Comparison of ENCODE assay signal across 33 cellular contexts in the genomic region with DNA sequence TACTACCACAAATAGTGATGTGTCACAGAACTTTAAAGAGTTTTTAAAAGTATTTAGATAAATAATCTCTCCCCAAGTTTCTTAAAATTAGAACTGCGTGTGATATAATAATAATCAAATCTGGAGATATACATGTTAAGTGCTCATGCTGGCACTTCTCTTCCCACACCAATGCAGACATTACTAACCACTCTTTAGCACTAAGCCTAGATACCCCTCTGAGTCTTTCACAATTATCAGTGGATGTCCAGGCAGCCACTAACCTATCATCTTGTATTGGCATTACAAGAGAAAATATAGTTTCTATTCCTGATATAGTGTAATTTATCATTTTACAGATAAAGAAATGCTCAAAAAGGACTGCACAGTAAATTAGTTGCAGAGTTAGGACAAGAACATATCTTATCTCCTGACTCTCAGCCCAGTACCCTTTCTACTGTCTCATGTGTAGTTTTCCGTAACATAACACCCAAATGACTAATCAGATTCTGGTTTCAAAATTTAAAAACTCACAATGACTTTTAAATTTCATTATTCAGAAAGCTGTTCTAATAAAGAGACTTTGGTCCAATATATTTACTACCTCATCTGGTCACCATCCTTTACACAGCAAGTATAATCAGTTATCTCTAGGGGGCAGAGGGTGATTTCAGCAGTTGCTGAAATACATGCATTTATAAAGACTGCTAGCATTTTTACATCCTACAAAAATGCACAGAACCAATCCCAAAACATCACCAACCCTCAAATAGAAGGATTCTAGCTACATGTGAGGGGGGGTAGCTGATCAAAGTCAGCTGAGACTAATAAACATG.
DNase-seq lines count a peak whose midpoint lies in the region; ATAC-seq and TF ChIP-seq lines count a peak whose summit lies in the region.
"Had no signal": no experiment of that assay in that cellular context is flagged by ENCODE, and none has a peak within 500 bp of the region (broad histone marks: within the 10 kb centered on the region; RNA-seq: fewer than 3 reads in every experiment).

No MANE protein-coding gene starts in this region.

- H3K4ac ChIP-seq in IMR-90 (ENCODE audit: low read depth, low read length) = no peak overlapping the region

- no CpG with 5 or more reads among the region's 2 CpGs for WGBS in IMR-90 (ENCODE audit: extremely low coverage in 2 of 2, insufficient read length in 1 of 2), 2 experiments

- no peak overlapping the region for H2BK5ac ChIP-seq in IMR-90 (ENCODE audit: low read depth, low read length, poor library complexity, severe bottlenecking)

- no peaks in the 10 kb centered on the region for H3K79me1 ChIP-seq in IMR-90 (ENCODE audit: low read depth in 1 of 2, low read length in 2 of 2)

- H3K23ac ChIP-seq in IMR-90 (ENCODE audit: low read depth, low read length) = no peak overlapping the region

- in situ Hi-C loops in IMR-90 (cut with MboI; ENCODE audit: low sequenced_read_pairs) = no loop called here

- peak overlapping the region; percentile 31; the same call in 1 of the 2 replicates for H2BK20ac ChIP-seq in IMR-90 (ENCODE audit: low read depth, low read length)

- H3K27ac Mint-ChIP-seq in effector memory CD8-positive, alpha-beta T cell = no peak overlapping the region
- H3K27ac Mint-ChIP-seq: activated CD4-positive, alpha-beta memory T cell treated with anti-CD3 and anti-CD28 coated beads for 36 hours; activated naive CD8-positive, alpha-beta T cell treated with anti-CD3 and anti-CD28 coated beads, Interleukin-2, amount 50 U/mL, for 24 hours; brain; natural killer cell treated with Interleukin-12 subunit alpha and Interleukin-12 subunit beta and Interleukin-15 and Interleukin-18, amount 100 ng/mL, for 72 hours; T-helper 2 cell treated with Interferon-gamma antibody and Interleukin-4, amounts not matched to agents 5 μg/mL and 100 μg/mL, for 36 hours had no signal

- no peak for TF ChIP-seq RAD21 in IMR-90 (IDR thresholded peaks at IDR 0.05; ENCODE audit: low read length)

- TF ChIP-seq CTCF in IMR-90 (conservative IDR thresholded peaks at IDR 0.05; ENCODE audit: low read depth, low read length) (no peak), fibroblast of lung (conservative IDR thresholded peaks at IDR 0.05 in 1 of 2, IDR thresholded peaks at IDR 0.05 in 1 of 2; ENCODE audit: low read depth in 1 of 2, low read length in 2 of 2) (no peak)

- dilution Hi-C loops in IMR-90 (cut with HindIII; ENCODE audit: low sequenced_read_pairs, unreplicated experiment) = no loop called here

- CTCF ChIA-PET in IMR-90 (lab: Yijun Ruan, JAX) = interaction anchor here (0.6 kb wide), 1 partner anchor 23 kb away, joined by 3 read pairs; no protein-coding TSS in a partner anchor

- ATAC-seq in IMR-90 (ENCODE audit: low read depth) (peak; percentile 77), GM18867 (IDR thresholded peaks at IDR 0.05; ENCODE audit: unreplicated experiment) (no peak)
- ATAC-seq in effector memory CD8-positive, alpha-beta T cell (replicated peaks) = no peak
- ATAC-seq: activated naive CD8-positive, alpha-beta T cell treated with anti-CD3 and anti-CD28 coated beads, Interleukin-2, amount 50 U/mL, for 24 hours; gastrocnemius medialis; HCT116; left cardiac atrium; natural killer cell treated with Interleukin-12 subunit alpha and Interleukin-12 subunit beta and Interleukin-15 and Interleukin-18, amount 100 ng/mL, for 72 hours had no signal

- no peaks in the 10 kb centered on the region for H3K9me1 ChIP-seq in IMR-90 (ENCODE audit: insufficient read depth, low read length)

- no peak overlapping the region for H2AFZ ChIP-seq in IMR-90 (replicated peaks; ENCODE audit: low read length, poor library complexity)
- H2AFZ ChIP-seq in fibroblast of lung (ENCODE audit: low read length) = no peak overlapping the region

- H3K14ac ChIP-seq in IMR-90 (replicated peaks; ENCODE audit: low read depth, low read length) = no peak overlapping the region

- H3K36me3 Mint-ChIP-seq in effector memory CD8-positive, alpha-beta T cell (ENCODE audit: insufficient read depth) = no peaks in the 10 kb centered on the region
- H3K36me3 Mint-ChIP-seq: activated CD4-positive, alpha-beta memory T cell treated with anti-CD3 and anti-CD28 coated beads for 36 hours; brain; natural killer cell treated with Interleukin-12 subunit alpha and Interleukin-12 subunit beta and Interleukin-15 and Interleukin-18, amount 100 ng/mL, for 72 hours had no signal

- H4K91ac ChIP-seq in IMR-90 (ENCODE audit: insufficient read depth, low read depth, low read length) = no peak overlapping the region; the same call in 1 of the 2 replicates

- no peak overlapping the region for H3K56ac ChIP-seq in IMR-90 (ENCODE audit: extremely low read depth, insufficient read depth, low read length)

- H2BK15ac ChIP-seq in IMR-90 (ENCODE audit: low read depth, low read length) = 0 out of 3 replicates have a peak overlapping the region, but pooled peaks have one; percentile 56

- H3K4me1 Mint-ChIP-seq in effector memory CD8-positive, alpha-beta T cell (ENCODE audit: low read depth in 2 of 2) = no peaks in the 10 kb centered on the region
- H3K4me1 Mint-ChIP-seq: activated naive CD8-positive, alpha-beta T cell treated with anti-CD3 and anti-CD28 coated beads, Interleukin-2, amount 50 U/mL, for 24 hours had no signal

- no peak overlapping the region for H3K4me3 Mint-ChIP-seq in effector memory CD8-positive, alpha-beta T cell
- H3K4me3 Mint-ChIP-seq: activated CD4-positive, alpha-beta memory T cell treated with anti-CD3 and anti-CD28 coated beads for 36 hours; activated naive CD8-positive, alpha-beta T cell treated with anti-CD3 and anti-CD28 coated beads, Interleukin-2, amount 50 U/mL, for 24 hours; natural killer cell treated with Interleukin-12 subunit alpha and Interleukin-12 subunit beta and Interleukin-15 and Interleukin-18, amount 100 ng/mL, for 72 hours; T-helper 2 cell treated with Interferon-gamma antibody and Interleukin-4, amounts not matched to agents 5 μg/mL and 100 μg/mL, for 36 hours had no signal

- H2AK5ac ChIP-seq in IMR-90 (ENCODE audit: low read depth, low read length) = no peak overlapping the region

- H3K27me3 Mint-ChIP-seq in effector memory CD8-positive, alpha-beta T cell = peaks cover 0 to 9% of the 10 kb centered on the region in 2 donors

- no peaks in the 10 kb centered on the region for H3K79me2 ChIP-seq in fibroblast of lung (ENCODE audit: control insufficient read depth, insufficient read depth, low read length)

- intact Hi-C loops in IMR-90 (cut with micrococcal nuclease) = no loop called here

- no peaks in the 10 kb centered on the region for H3K9me3 Mint-ChIP-seq in effector memory CD8-positive, alpha-beta T cell
- H3K9me3 Mint-ChIP-seq: activated CD4-positive, alpha-beta memory T cell treated with anti-CD3 and anti-CD28 coated beads for 36 hours; brain; T-helper 2 cell treated with Interferon-gamma antibody and Interleukin-4, amounts not matched to agents 5 μg/mL and 100 μg/mL, for 36 hours had no signal

- H3K36me3 ChIP-seq in IMR-90 (ENCODE audit: control insufficient read depth, insufficient read depth, low read length) (no peaks in the 10 kb centered on the region), adipocyte (ENCODE audit: control insufficient read depth, insufficient read depth, low read length, severe bottlenecking) (no peaks in the 10 kb centered on the region), fibroblast of lung (ENCODE audit: control insufficient read depth, insufficient read depth, low read length) (no peaks in the 10 kb centered on the region)
- H3K36me3 ChIP-seq: BLaER1 treated with 17β-estradiol and CSF1 and Interleukin-3, amounts not matched to agents 10 nM and 100 nM; gastrocnemius medialis; Peyer's patch; transverse colon had no signal

- H3K4me2 ChIP-seq in IMR-90 (ENCODE audit: low read depth, low read length) (no peak overlapping the region), fibroblast of lung (ENCODE audit: extremely low read depth, insufficient read depth, low read length) (no peak overlapping the region)
- H3K4me2 ChIP-seq: BLaER1 treated with 17β-estradiol and CSF1 and Interleukin-3, amounts not matched to agents 10 nM and 100 nM had no signal

- H4K20me1 ChIP-seq in IMR-90 (ENCODE audit: insufficient read depth, low read length) (no peaks in the 10 kb centered on the region), fibroblast of lung (ENCODE audit: control insufficient read depth, extremely low read depth, insufficient read depth, low read length) (no peaks in the 10 kb centered on the region)
- H4K20me1 ChIP-seq: BLaER1 treated with 17β-estradiol and CSF1 and Interleukin-3, amounts not matched to agents 10 nM and 100 nM had no signal

- H4K5ac ChIP-seq in IMR-90 (ENCODE audit: low read depth, low read length) = peak overlapping the region; percentile 71; the same call in 1 of the 2 replicates

- H3K27me3 ChIP-seq in IMR-90 (ENCODE audit: control insufficient read depth, insufficient read depth, low read length) = no peaks in the 10 kb centered on the region
- no peaks in the 10 kb centered on the region for H3K27me3 ChIP-seq in adipocyte (replicated peaks; ENCODE audit: control insufficient read depth, insufficient read depth, low read length)
- no peaks in the 10 kb centered on the region for H3K27me3 ChIP-seq in fibroblast of lung (ENCODE audit: control insufficient read depth, insufficient read depth, low read length)
- H3K27me3 ChIP-seq: BLaER1 treated with 17β-estradiol and CSF1 and Interleukin-3, amounts not matched to agents 10 nM and 100 nM; gastrocnemius medialis; Peyer's patch; transverse colon had no signal

- no peak overlapping the region for H4K8ac ChIP-seq in IMR-90 (ENCODE audit: low read depth in 2 of 2, low read length in 2 of 2)

- H3K9ac ChIP-seq in IMR-90 (ENCODE audit: low read depth, low read length) = no peak overlapping the region
- H3K9ac ChIP-seq in adipocyte (ENCODE audit: low read length) = peak overlapping the region; percentile 10
- no peak overlapping the region for H3K9ac ChIP-seq in fibroblast of lung (ENCODE audit: insufficient read depth, low read length)
- H3K9ac ChIP-seq: BLaER1 treated with 17β-estradiol and CSF1 and Interleukin-3, amounts not matched to agents 10 nM and 100 nM had no signal

- H3K27ac ChIP-seq in IMR-90 (ENCODE audit: insufficient read depth, low read length) (no peak overlapping the region), fibroblast of lung (ENCODE audit: insufficient read depth, low read length) (no peak overlapping the region)
- H3K27ac ChIP-seq: BLaER1 treated with 17β-estradiol and CSF1 and Interleukin-3, amounts not matched to agents 10 nM and 100 nM; epithelial cell of prostate; gastrocnemius medialis; Peyer's patch; transverse colon had no signal

- H3K4me1 ChIP-seq in IMR-90 (ENCODE audit: control insufficient read depth, insufficient read depth, low read length) (peaks cover 2% of the 10 kb centered on the region; the same call in 1 of the 2 replicates), adipocyte (ENCODE audit: control insufficient read depth, insufficient read depth, low read length) (peaks cover 28% of the 10 kb centered on the region), fibroblast of lung (ENCODE audit: control insufficient read depth, extremely low read depth, insufficient read depth, low read length) (no peaks in the 10 kb centered on the region)
- H3K4me1 ChIP-seq: gastrocnemius medialis, Peyer's patch, transverse colon had no signal

- H3K9me3 ChIP-seq in IMR-90 (ENCODE audit: control insufficient read depth, insufficient read depth, low read length) (peaks cover under 1% of the 10 kb centered on the region; the same call in 1 of the 2 replicates), adipocyte (ENCODE audit: control insufficient read depth, low read length) (no peaks in the 10 kb centered on the region), fibroblast of lung (ENCODE audit: control insufficient read depth, insufficient read depth, low read depth, low read length) (no peaks in the 10 kb centered on the region)
- H3K9me3 ChIP-seq: gastrocnemius medialis, Peyer's patch, transverse colon had no signal

- POLR2A ChIA-PET in IMR-90 (lab: Charles Lee; ENCODE audit: unreplicated experiment) = no interaction called here

- no peak overlapping the region for H2AK9ac ChIP-seq in IMR-90 (replicated peaks; ENCODE audit: low read depth, low read length, poor library complexity)

- BruUV-seq in IMR-90 (replicated peaks; lab: Mats Ljungman, UMichigan) = no TSS peak

- peak overlapping the region; percentile 70; the same call in 1 of the 2 replicates for H3K18ac ChIP-seq in IMR-90 (ENCODE audit: low read depth, low read length)

- no peak overlapping the region for H2BK120ac ChIP-seq in IMR-90 (ENCODE audit: low read depth, low read length)

- no peak for TF ChIP-seq POLR2A in IMR-90 (IDR thresholded peaks at IDR 0.05; ENCODE audit: low read depth, low read length)

- H3K4me3 ChIP-seq in IMR-90 (ENCODE audit: insufficient read depth, low read depth, low read length) = no peak overlapping the region
- H3K4me3 ChIP-seq in adipocyte (ENCODE audit: low read length) = peak overlapping the region; percentile 11
- no peak overlapping the region for H3K4me3 ChIP-seq in fibroblast of lung (replicated peaks in 1 of 4; ENCODE audit: control extremely low read depth in 1 of 4, insufficient read depth in 1 of 4, low read depth in 3 of 4, low read length in 4 of 4)
- H3K4me3 ChIP-seq: BLaER1 treated with 17β-estradiol and CSF1 and Interleukin-3, amounts not matched to agents 10 nM and 100 nM; gastrocnemius medialis; lung; Peyer's patch; transverse colon had no signal

- DNase-seq in IMR-90 = peak; percentile 63
- peak; percentile 49 for DNase-seq in adipocyte (ENCODE audit: low read depth)
- DNase-seq in fibroblast of lung (ENCODE audit: low read depth in 2 of 2) = peak; percentile 25 to 35
- DNase-seq in stromal cell of bone marrow (ENCODE audit: low read depth) = peak; percentile 10
- DNase-seq in cortex of kidney (lab: John Stamatoyannopoulos, UW) = no peak
- DNase-seq in effector memory CD8-positive, alpha-beta T cell = no peak
- DNase-seq: activated CD4-positive, alpha-beta memory T cell treated with anti-CD3 and anti-CD28 coated beads for 36 hours; activated CD4-positive, alpha-beta T cell treated with anti-CD3 and anti-CD28 coated beads for 1 hour; activated naive CD4-positive, alpha-beta T cell; activated naive CD8-positive, alpha-beta T cell treated with anti-CD3 and anti-CD28 coated beads, Interleukin-2, amount 50 U/mL, for 24 hours; COR-L47; DMS79; gastrocnemius medialis; GDM1; hippocampal formation; KG1; left cardiac atrium; NCI-H1436; NCI-H2081 treated with DMSO at 0.1 percent for 48 hours; NCI-H226; Peyer's patch; SHP77 treated with DMSO at 0.1 percent for 48 hours; stimulated activated CD4-positive, alpha-beta T cell treated with anti-CD3 and anti-CD28 coated beads, Interleukin-15, amount 100 ng/mL, for 24 hours; stimulated activated CD4-positive, alpha-beta T cell treated with anti-CD3 and anti-CD28 coated beads, Interleukin-4, amount 100 ng/mL, for 4 hours; transverse colon had no signal

Comparison
In these comparisons a context has a peak if more than half of its experiments do, and no peak if none do; other contexts are left out.
1. DNase-seq: peak in IMR-90 (single experiment), adipocyte (single experiment), fibroblast of lung (2 of 2) and stromal cell of bone marrow (single experiment); none in cortex of kidney (single experiment) and effector memory CD8-positive, alpha-beta T cell (0 of 3).